In genomic region chr2:183244300-183244849, GRCh38 we compare ENCODE assay signal across 1 cellular context.
TF ChIP-seq lines count a peak whose summit lies in the region.

No MANE protein-coding gene starts in this region.

TF ChIP-seq in SK-N-SH, 30 proteins besides CTCF, POLR2A, EP300 and RAD21 (continued from another document):
- no peak for TF ChIP-seq PBX3 (IDR thresholded peaks at IDR 0.05)
- TF ChIP-seq TCF12 (IDR thresholded peaks at IDR 0.05), result no peak
TF ChIP-seq in SK-N-SH: peak in this region for 0.
